Comparison of ENCODE assay signal across 1 cellular context in the genomic region with DNA sequence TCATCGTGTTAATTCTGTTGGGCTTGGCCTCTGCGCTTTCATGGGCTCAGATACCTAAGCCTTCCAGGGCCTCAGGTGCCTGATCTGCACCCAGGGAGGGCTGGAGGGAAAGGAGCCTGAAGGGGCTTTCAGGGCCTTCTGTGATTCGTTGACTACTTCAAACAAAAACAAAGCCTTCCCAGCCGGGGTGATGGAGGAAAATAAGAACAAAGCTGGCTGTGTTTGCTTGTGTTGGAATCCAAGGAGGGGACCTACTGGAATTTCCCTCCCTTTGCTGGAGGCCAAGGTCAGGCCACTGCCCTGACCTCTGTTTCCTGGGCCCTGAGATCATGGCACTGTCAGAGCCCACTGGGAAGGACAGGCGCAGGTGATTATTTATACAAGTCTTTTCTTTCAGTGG.
TF ChIP-seq lines count a peak whose summit lies in the region.

No MANE protein-coding gene starts in this region.

TF ChIP-seq in HepG2, 621 proteins besides CTCF, POLR2A, EP300 and RAD21 (continued from another document and continues in another):
- TF ChIP-seq ZNF318 (CRISPR knock-in tag; IDR thresholded peaks at IDR 0.05) (no peak), CREM (IDR thresholded peaks at IDR 0.05) (no peak), CREM (CRISPR knock-in tag; IDR thresholded peaks at IDR 0.05) (no peak), ZKSCAN8 (CRISPR knock-in tag; IDR thresholded peaks at IDR 0.05; ENCODE audit: borderline replicate concordance) (no peak), ZBTB40 (IDR thresholded peaks at IDR 0.05) (no peak), ZBTB40 (CRISPR knock-in tag; IDR thresholded peaks at IDR 0.05) (no peak), ZFP82 (CRISPR knock-in tag; IDR thresholded peaks at IDR 0.05; ENCODE audit: borderline replicate concordance) (no peak), RFX3 (CRISPR knock-in tag; IDR thresholded peaks at IDR 0.05) (no peak), ZNF430 (CRISPR knock-in tag; IDR thresholded peaks at IDR 0.05) (0 out of 2 replicates have a peak, but pooled peaks have one; percentile 45), ZFX (CRISPR knock-in tag; IDR thresholded peaks at IDR 0.05; ENCODE audit: low read depth) (peak; percentile 38; the same call in 1 of the 2 replicates), RXRB (CRISPR knock-in tag; IDR thresholded peaks at IDR 0.05; ENCODE audit: borderline replicate concordance) (peak; percentile 92), ZNF609 (CRISPR knock-in tag; IDR thresholded peaks at IDR 0.05; ENCODE audit: borderline replicate concordance) (peak; percentile 49; the same call in 1 of the 2 replicates), ZNF570 (CRISPR knock-in tag; IDR thresholded peaks at IDR 0.05; ENCODE audit: borderline replicate concordance) (no peak), ZNF256 (CRISPR knock-in tag; conservative IDR thresholded peaks at IDR 0.05) (no peak), PHF8 (CRISPR knock-in tag; IDR thresholded peaks at IDR 0.05) (no peak), RARG (CRISPR knock-in tag; IDR thresholded peaks at IDR 0.05; ENCODE audit: low read depth) (no peak), TEF (CRISPR knock-in tag; IDR thresholded peaks at IDR 0.05) (no peak), DPF2 (CRISPR knock-in tag; IDR thresholded peaks at IDR 0.05; ENCODE audit: borderline replicate concordance, low read depth) (0 out of 2 replicates have a peak, but pooled peaks have one; percentile 53), ZNF510 (CRISPR knock-in tag; IDR thresholded peaks at IDR 0.05; ENCODE audit: low read depth) (no peak), SNAPC2 (CRISPR knock-in tag; IDR thresholded peaks at IDR 0.05) (no peak), ZNF619 (CRISPR knock-in tag; IDR thresholded peaks at IDR 0.05) (no peak), MLLT10 (CRISPR knock-in tag; IDR thresholded peaks at IDR 0.05) (no peak), MTF2 (CRISPR knock-in tag; IDR thresholded peaks at IDR 0.05; ENCODE audit: borderline replicate concordance) (no peak)
- TF ChIP-seq, protein P1, sequence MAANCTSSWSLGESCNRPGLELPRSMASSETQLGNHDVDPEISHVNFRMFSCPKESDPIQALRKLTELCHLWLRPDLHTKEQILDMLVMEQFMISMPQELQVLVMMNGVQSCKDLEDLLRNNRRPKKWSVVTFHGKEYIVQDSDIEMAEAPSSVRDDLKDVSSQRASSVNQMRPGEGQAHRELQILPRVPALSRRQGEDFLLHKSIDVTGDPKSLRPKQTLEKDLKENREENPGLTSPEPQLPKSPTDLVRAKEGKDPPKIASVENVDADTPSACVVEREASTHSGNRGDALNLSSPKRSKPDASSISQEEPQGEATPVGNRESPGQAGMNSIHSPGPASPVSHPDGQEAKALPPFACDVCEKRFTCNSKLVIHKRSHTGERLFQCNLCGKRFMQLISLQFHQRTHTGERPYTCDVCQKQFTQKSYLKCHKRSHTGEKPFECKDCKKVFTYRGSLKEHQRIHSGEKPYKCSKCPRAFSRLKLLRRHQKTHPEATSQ (CRISPR knock-in tag; IDR thresholded peaks at IDR 0.05; ENCODE audit: borderline replicate concordance) = no peak
- TF ChIP-seq, protein P2, sequence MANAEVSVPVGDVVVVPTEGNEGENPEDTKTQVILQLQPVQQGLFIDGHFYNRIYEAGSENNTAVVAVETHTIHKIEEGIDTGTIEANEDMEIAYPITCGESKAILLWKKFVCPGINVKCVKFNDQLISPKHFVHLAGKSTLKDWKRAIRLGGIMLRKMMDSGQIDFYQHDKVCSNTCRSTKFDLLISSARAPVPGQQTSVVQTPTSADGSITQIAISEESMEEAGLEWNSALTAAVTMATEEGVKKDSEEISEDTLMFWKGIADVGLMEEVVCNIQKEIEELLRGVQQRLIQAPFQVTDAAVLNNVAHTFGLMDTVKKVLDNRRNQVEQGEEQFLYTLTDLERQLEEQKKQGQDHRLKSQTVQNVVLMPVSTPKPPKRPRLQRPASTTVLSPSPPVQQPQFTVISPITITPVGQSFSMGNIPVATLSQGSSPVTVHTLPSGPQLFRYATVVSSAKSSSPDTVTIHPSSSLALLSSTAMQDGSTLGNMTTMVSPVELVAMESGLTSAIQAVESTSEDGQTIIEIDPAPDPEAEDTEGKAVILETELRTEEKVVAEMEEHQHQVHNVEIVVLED (CRISPR knock-in tag; IDR thresholded peaks at IDR 0.05; ENCODE audit: borderline replicate concordance) = no peak
